ENCODE assay signal across 8 cellular contexts in the genomic region with DNA sequence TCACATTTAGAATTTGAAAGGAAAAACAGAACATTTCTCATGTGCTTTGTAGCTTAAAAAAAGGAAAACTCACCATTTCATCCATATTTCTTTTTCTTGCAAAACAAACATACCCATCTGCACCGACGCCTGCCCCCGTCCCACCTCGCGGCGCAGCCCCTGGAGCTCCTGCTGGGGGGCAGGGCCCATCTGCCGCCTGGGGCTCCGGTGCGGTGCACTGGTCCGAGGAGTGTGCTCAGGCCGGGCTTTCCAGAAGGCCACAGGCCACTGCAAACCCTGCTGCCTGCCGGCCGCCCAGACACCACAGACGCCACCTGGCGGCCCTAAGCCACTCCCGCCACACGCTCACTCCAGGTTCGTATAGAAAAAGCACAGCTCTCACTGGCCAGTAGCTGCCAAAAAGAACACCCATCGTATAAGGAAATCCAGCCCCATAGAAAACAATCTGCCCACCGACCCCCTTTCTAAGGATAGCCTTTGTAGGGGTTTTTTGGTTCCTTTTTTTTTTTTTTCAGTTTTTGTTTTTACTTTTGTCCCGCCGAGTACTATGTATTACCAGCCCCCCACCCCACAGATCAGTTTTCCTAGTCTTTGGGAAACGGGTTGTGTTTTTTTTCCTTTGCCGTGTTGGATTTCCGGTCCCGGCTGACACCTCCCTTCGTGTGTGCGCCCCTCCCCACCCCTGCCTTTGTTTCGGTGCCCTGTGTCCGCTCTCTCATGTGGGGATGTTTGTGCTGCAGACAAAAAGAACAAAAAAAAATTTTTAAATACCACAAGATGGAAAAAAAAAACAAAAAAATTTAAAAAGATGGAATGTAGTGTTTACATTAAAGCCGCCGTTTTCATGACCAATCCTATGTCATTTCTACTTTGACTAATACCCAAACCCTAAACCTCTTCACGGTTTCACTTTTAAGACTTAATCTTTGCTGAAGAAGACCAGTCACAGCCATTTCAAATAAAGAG.
A peak's percentile ranks its signal among the peaks of the same experiment; 100 is the strongest.
DNase-seq lines count a peak whose midpoint lies in the region; ATAC-seq, FAIRE-seq and TF ChIP-seq lines count a peak whose summit lies in the region.

No MANE protein-coding gene starts in this region.

- peak overlapping the region; percentile 28 for H3K27ac ChIP-seq in PC-3 (ENCODE audit: low read length)

- H3K4me3 ChIP-seq in BJ (ENCODE audit: low read depth, low read length): peak overlapping the region; percentile 34
- peak overlapping the region; percentile 67 for H3K4me3 ChIP-seq in PC-3 (ENCODE audit: low read length)
- H3K4me3 ChIP-seq in fibroblast of pulmonary artery (replicated peaks; ENCODE audit: low read depth, low read length): peak overlapping the region; percentile 49

- peaks cover 9% of the 10 kb centered on the region for H3K4me1 ChIP-seq in PC-3 (ENCODE audit: insufficient read depth, low read length)

- H3K36me3 Mint-ChIP-seq in activated T-helper 2 cell treated with anti-CD3 and anti-CD28 coated beads, Interferon-gamma antibody, Interleukin-2, Interleukin-4, amounts not matched to agents 10 μg/mL and 5 μg/mL and 100 μg/mL, durations not matched to agents 14 hours and 24 hours and 36 hours (ENCODE audit: low read depth): peaks cover 13% of the 10 kb centered on the region
- H3K36me3 Mint-ChIP-seq in naive thymus-derived CD8-positive, alpha-beta T cell: peaks cover 0 to 5% (median 0%) of the 10 kb centered on the region in 3 donors

- no peaks in the 10 kb centered on the region for H3F3A ChIP-seq in PC-3 (ENCODE audit: low read length, unreplicated experiment)

- peaks cover 32% of the 10 kb centered on the region for H3K4me1 Mint-ChIP-seq in activated T-helper 2 cell treated with anti-CD3 and anti-CD28 coated beads, Interferon-gamma antibody, Interleukin-2, Interleukin-4, amounts not matched to agents 10 μg/mL and 5 μg/mL and 100 μg/mL, durations not matched to agents 14 hours and 24 hours and 36 hours (ENCODE audit: low read depth)
- H3K4me1 Mint-ChIP-seq in naive thymus-derived CD8-positive, alpha-beta T cell: peaks cover 11 to 36% (median 31%) of the 10 kb centered on the region in 4 donors

- H3K9me3 Mint-ChIP-seq in activated T-helper 2 cell treated with anti-CD3 and anti-CD28 coated beads, Interferon-gamma antibody, Interleukin-2, Interleukin-4, amounts not matched to agents 10 μg/mL and 5 μg/mL and 100 μg/mL, durations not matched to agents 14 hours and 24 hours and 36 hours: no peaks in the 10 kb centered on the region
- no peaks in the 10 kb centered on the region for H3K9me3 Mint-ChIP-seq in naive thymus-derived CD8-positive, alpha-beta T cell

- FAIRE-seq in GM19239 (lab: Jason Lieb, UNC): peak; percentile 67

- H3K9me2 ChIP-seq in PC-3 (replicated peaks; ENCODE audit: low read length): no peaks in the 10 kb centered on the region

- no peaks in the 10 kb centered on the region for H3K79me2 ChIP-seq in PC-3 (ENCODE audit: low read length)

- peak overlapping the region; percentile 60 for H3K9ac ChIP-seq in PC-3 (ENCODE audit: low read length)

- CTCF ChIA-PET in BJ (lab: Yijun Ruan, JAX): interaction anchor here (0.6 to 2.1 kb wide), 15 partner anchors 10 to 412 kb away, joined by 3 to 32 read pairs (median 7); no protein-coding TSS in a partner anchor
- CTCF ChIA-PET in PC-3 (lab: Charles Lee): interaction anchor here (0.5 to 1.8 kb wide), 7 partner anchors 24 to 515 kb away, joined by 3 to 11 read pairs (median 4); no protein-coding TSS in a partner anchor

- peak overlapping the region; percentile 91 for H3K27ac Mint-ChIP-seq in activated T-helper 2 cell treated with anti-CD3 and anti-CD28 coated beads, Interferon-gamma antibody, Interleukin-2, Interleukin-4, amounts not matched to agents 10 μg/mL and 5 μg/mL and 100 μg/mL, durations not matched to agents 14 hours and 24 hours and 36 hours
- H3K27ac Mint-ChIP-seq in naive thymus-derived CD8-positive, alpha-beta T cell: peak overlapping the region; percentile 80 to 95 (median 90)

- peak; percentile 96 for TF ChIP-seq CTCF in BJ (IDR thresholded peaks at IDR 0.05; ENCODE audit: insufficient read depth, low read depth, low read length)
- peak; percentile 81 for TF ChIP-seq CTCF in PC-3 (conservative IDR thresholded peaks at IDR 0.05; ENCODE audit: low read depth, low read length)
- peak; percentile 83 for TF ChIP-seq CTCF in fibroblast of pulmonary artery (IDR thresholded peaks at IDR 0.05; ENCODE audit: low read length, missing control alignments)

- ATAC-seq in HG03432 (IDR thresholded peaks at IDR 0.05; ENCODE audit: unreplicated experiment): peak; percentile 95
- peak; percentile 96 for ATAC-seq in PC-3
- peak; percentile 83 to 89 for ATAC-seq in naive thymus-derived CD8-positive, alpha-beta T cell
- peak; percentile 74 for ATAC-seq in stimulated activated naive CD8-positive, alpha-beta T cell treated with anti-CD3 and anti-CD28 coated beads, Interleukin-15, Interleukin-2, amounts not matched to agents 100 U/mL and 50 U/mL, for 24 hours

- no peaks in the 10 kb centered on the region for H4K20me1 ChIP-seq in PC-3 (ENCODE audit: low read length)

- no peaks in the 10 kb centered on the region for H3K9me3 ChIP-seq in PC-3 (ENCODE audit: low read length)

- DNase-seq in BJ (ENCODE audit: low read depth): no peak
- DNase-seq in GM19239 (ENCODE audit: insufficient read length, low spot score): peak; percentile 96
- DNase-seq in PC-3: peak; percentile 83
- DNase-seq in activated T-helper 2 cell treated with anti-CD3 and anti-CD28 coated beads, Interferon-gamma antibody, Interleukin-2, Interleukin-4, amounts not matched to agents 10 μg/mL and 5 μg/mL and 100 μg/mL, durations not matched to agents 14 hours and 24 hours and 36 hours (ENCODE audit: low spot score): peak; percentile 49
- DNase-seq in fibroblast of pulmonary artery (ENCODE audit: low read depth): peak; percentile 89
- peak in 9 of 10 donors; percentile 19 to 48 (median 42) for DNase-seq in naive thymus-derived CD8-positive, alpha-beta T cell
- DNase-seq in stimulated activated naive CD8-positive, alpha-beta T cell treated with anti-CD3 and anti-CD28 coated beads, Interleukin-15, Interleukin-2, amounts not matched to agents 100 U/mL and 50 U/mL, for 24 hours: peak; percentile 70

- intact Hi-C loops in PC-3 (cut with micrococcal nuclease): loop anchor here (1.0 kb wide), 1 partner anchor 24 kb away; no protein-coding TSS in a partner anchor
- intact Hi-C loops in activated T-helper 2 cell treated with anti-CD3 and anti-CD28 coated beads, Interferon-gamma antibody, Interleukin-2, Interleukin-4, amounts not matched to agents 10 μg/mL and 5 μg/mL and 100 μg/mL, durations not matched to agents 14 hours and 24 hours and 36 hours (cut with micrococcal nuclease): loop anchor here (2.0 to 10.0 kb wide), 4 partner anchors 68 to 428 kb away; a partner anchor contains a TSS

- no TSS peak for BruUV-seq in PC-3 (replicated peaks; lab: Mats Ljungman, UMichigan)

- POLR2A ChIA-PET in BJ (lab: Charles Lee) (no interaction called here), PC-3 (lab: Charles Lee; ENCODE audit: unreplicated experiment) (no interaction called here)
- POLR2A ChIA-PET in naive thymus-derived CD8-positive, alpha-beta T cell (lab: Charles Lee): interaction anchor here (0.7 to 1.0 kb wide), 2 partner anchors 29 to 96 kb away, joined by 3 read pairs; no protein-coding TSS in a partner anchor

- H3K27me3 ChIP-seq in BJ (ENCODE audit: control insufficient read depth, insufficient read depth, low read length): no peaks in the 10 kb centered on the region
- H3K27me3 ChIP-seq in PC-3 (ENCODE audit: low read length): no peaks in the 10 kb centered on the region

- H2AFZ ChIP-seq in PC-3 (ENCODE audit: low read length): peak overlapping the region; percentile 73

- peak overlapping the region; percentile 84 for H3K4me2 ChIP-seq in PC-3 (ENCODE audit: low read length)

- H3K4me3 Mint-ChIP-seq in activated T-helper 2 cell treated with anti-CD3 and anti-CD28 coated beads, Interferon-gamma antibody, Interleukin-2, Interleukin-4, amounts not matched to agents 10 μg/mL and 5 μg/mL and 100 μg/mL, durations not matched to agents 14 hours and 24 hours and 36 hours (ENCODE audit: low read depth): peak overlapping the region; percentile 86
- H3K4me3 Mint-ChIP-seq in naive thymus-derived CD8-positive, alpha-beta T cell: peak overlapping the region; percentile 84 to 93 (median 90)

- no peaks in the 10 kb centered on the region for H3K27me3 Mint-ChIP-seq in activated T-helper 2 cell treated with anti-CD3 and anti-CD28 coated beads, Interferon-gamma antibody, Interleukin-2, Interleukin-4, amounts not matched to agents 10 μg/mL and 5 μg/mL and 100 μg/mL, durations not matched to agents 14 hours and 24 hours and 36 hours (ENCODE audit: low read depth)
- no peaks in the 10 kb centered on the region for H3K27me3 Mint-ChIP-seq in naive thymus-derived CD8-positive, alpha-beta T cell

- H3K36me3 ChIP-seq in BJ (ENCODE audit: control insufficient read depth, insufficient read depth, low read length) (peaks cover 3% of the 10 kb centered on the region), PC-3 (ENCODE audit: low read depth, low read length) (no peaks in the 10 kb centered on the region)
